23 cellular contexts compared by ENCODE assay signal in genomic region chr16:19166500-19166899, GRCh38. TPM values are rescaled to one million over a fixed set of nuclear protein-coding genes. Genes with fewer than 3 reads are reported as not detected.
DNase-seq lines count a peak whose midpoint lies in the region; ATAC-seq, FAIRE-seq and TF ChIP-seq lines count a peak whose summit lies in the region.
"Had no signal": no experiment of that assay in that cellular context is flagged by ENCODE, and none has a peak within 500 bp of the region (broad histone marks: within the 10 kb centered on the region; RNA-seq: fewer than 3 reads in every experiment).

No MANE protein-coding gene starts in this region.

- in situ Hi-C loops in GM13976 (cut with MboI; ENCODE audit: low sequenced_read_pairs, unreplicated experiment) (no loop called here), K562 (cut with MboI) (no loop called here)

- TF ChIP-seq CTCF in GM13976 (IDR thresholded peaks at IDR 0.05; ENCODE audit: borderline replicate concordance, control extremely low read depth, extremely low read depth, insufficient read depth, missing control alignments): peak; percentile 14
- TF ChIP-seq CTCF in K562 (IDR thresholded peaks at IDR 0.05 in 2 of 3, conservative IDR thresholded peaks at IDR 0.05 in 1 of 3; ENCODE audit: insufficient read depth in 2 of 3, low read depth in 1 of 3, low read length in 3 of 3): peak in 2 of 3 experiments; percentile 13 to 23; a peak in 1 of 6 replicates

- no peaks in the 10 kb centered on the region; the same call in 1 of the 2 replicates for H3K9me3 ChIP-seq in K562 (replicated peaks; ENCODE audit: control insufficient read depth, insufficient read depth, low read depth, low read length)

- ATAC-seq in K562: no peak; the same call in 2 of the 3 replicates
- ATAC-seq in GM21390 (IDR thresholded peaks at IDR 0.05; ENCODE audit: unreplicated experiment): no peak
- no peak for ATAC-seq in GM18517 (IDR thresholded peaks at IDR 0.05; ENCODE audit: unreplicated experiment)

- no peak overlapping the region for H3K4me3 ChIP-seq in K562
- H3K4me3 ChIP-seq: MG63, skin epidermis had no signal

- CTCF ChIA-PET in K562 (lab: Yijun Ruan, JAX; ENCODE audit: low intra/inter-chr PET ratio): interaction anchor here (1.1 kb wide), 1 partner anchor 80 kb away, joined by 7 read pairs; no protein-coding TSS in a partner anchor

- H4K20me1 ChIP-seq in K562 (replicated peaks; ENCODE audit: control insufficient read depth, insufficient read depth, low read length): no peaks in the 10 kb centered on the region; the same call in 1 of the 2 replicates

- no peak for TF ChIP-seq EP300 in K562 (IDR thresholded peaks at IDR 0.05; ENCODE audit: low read length)

- DNase-seq in DMS53 treated with DMSO at 0.1 percent for 48 hours (lab: John Stamatoyannopoulos, UW; ENCODE audit: unreplicated experiment): peak; percentile 2
- no peak for DNase-seq in GM13976 (ENCODE audit: low spot score)
- peak; percentile 33 for DNase-seq in NCI-H345 (lab: John Stamatoyannopoulos, UW)
- peak in 1 of 4 experiments; percentile 11 for DNase-seq in K562 (ENCODE audit: extremely low read depth in 1 of 4, low spot score in 3 of 4)
- DNase-seq in cerebellar nuclear complex (lab: John Stamatoyannopoulos, UW): no peak
- DNase-seq in stimulated activated CD8-positive, alpha-beta memory T cell treated with anti-CD3 and anti-CD28 coated beads, Interleukin-4, amount 100 ng/mL, for 48 hours: no peak
- DNase-seq: activated CD4-positive, alpha-beta T cell treated with anti-CD3 and anti-CD28 coated beads, Interleukin-2, amount 10 ng/mL, durations not matched to agents 24 days and 14 days; activated CD8-positive, alpha-beta memory T cell treated with anti-CD3 and anti-CD28 coated beads, Interleukin-2, amount 50 U/mL, for 4 hours; activated gamma-delta T cell; CD4-positive, alpha-beta memory T cell; EL; foreskin fibroblast; MG63; NCI-H2171 treated with DMSO at 0.1 percent for 48 hours; nephron progenitor cell; Right ventricle myocardium superior; SW 1271 had no signal

- peaks cover 0 to 17% of the 10 kb centered on the region in 2 experiments; a peak in 2 of 5 replicates for H3K4me1 ChIP-seq in K562 (replicated peaks in 1 of 2; ENCODE audit: control insufficient read depth in 2 of 2, insufficient read depth in 2 of 2, low read length in 2 of 2)

- FAIRE-seq in K562 (lab: Jason Lieb, UNC): no peak
- FAIRE-seq: GM19239, H54 had no signal

- no peaks in the 10 kb centered on the region for H3K9me1 ChIP-seq in K562 (ENCODE audit: control insufficient read depth, insufficient read depth, low read length)

- POLR2A ChIA-PET in K562 (lab: Yijun Ruan, JAX): no interaction called here

- peaks cover 12 to 38% of the 10 kb centered on the region in 2 experiments; a peak in 4 of 5 replicates for H3K27me3 ChIP-seq in K562 (ENCODE audit: control insufficient read depth in 2 of 2, insufficient read depth in 2 of 2, low read length in 2 of 2)

- H3K9ac ChIP-seq in K562 (ENCODE audit: insufficient read depth in 1 of 2, low read depth in 2 of 2, low read length in 2 of 2): no peak overlapping the region

- no peaks in the 10 kb centered on the region for H3K36me3 ChIP-seq in K562 (ENCODE audit: control insufficient read depth, insufficient read depth, low read length)
- H3K36me3 ChIP-seq: MG63 had no signal

- TF ChIP-seq RAD21 in K562 (CRISPR knock-in tag; conservative IDR thresholded peaks at IDR 0.05 in 1 of 2, IDR thresholded peaks at IDR 0.05 in 1 of 2): peak in 1 of 2 experiments; percentile 23; a peak in 1 of 4 replicates

- no TSS peak for BruUV-seq in K562 (replicated peaks; lab: Mats Ljungman, UMichigan)

- intact Hi-C loops in K562 (cut with micrococcal nuclease): loop anchor here (1.0 kb wide), 1 partner anchor 80 kb away; no protein-coding TSS in a partner anchor

- H2AFZ ChIP-seq in K562 (ENCODE audit: low read depth, low read length): no peak overlapping the region

- no peak overlapping the region for H3K27ac ChIP-seq in K562 (ENCODE audit: extremely low read depth, low read depth, low read length)
- H3K27ac ChIP-seq: epithelial cell of prostate, skin epidermis had no signal

- TF ChIP-seq POLR2A in K562 (conservative IDR thresholded peaks at IDR 0.05): no peak

- H3K79me2 ChIP-seq in K562 (ENCODE audit: control insufficient read depth, insufficient read depth, low read length): no peaks in the 10 kb centered on the region

- WGBS in K562 (ENCODE audit: insufficient coverage, low coverage, missing lambda C conversion rate): 0% methylated on average over 2 of the region's 2 CpGs

- H3K4me2 ChIP-seq in K562 (ENCODE audit: insufficient read depth, low read length): no peak overlapping the region

TF ChIP-seq in K562, 482 proteins besides CTCF, POLR2A, EP300 and RAD21:
- TF ChIP-seq NELFE (IDR thresholded peaks at IDR 0.05; ENCODE audit: insufficient read depth, insufficient read length): no peak
- TF ChIP-seq ZNF764 (CRISPR knock-in tag; IDR thresholded peaks at IDR 0.05; ENCODE audit: low read depth): 0 out of 2 replicates have a peak, but pooled peaks have one; percentile 37
- TF ChIP-seq KAT2B (IDR thresholded peaks at IDR 0.05; ENCODE audit: low read depth, low read length): no peak

RNA-seq across cellular contexts. Expression of gene SYT17, which starts 1.5 kb away (rescaled TPM):
- total RNA-seq in K562 (2011; cell fraction: chromatin; rRNA removed; ENCODE audit: low replicate concordance): not detected in 2 replicates
- not detected in 2 replicates for total RNA-seq in K562 (2011; cell fraction: nucleolus; rRNA removed)
- not detected in 2 replicates for total RNA-seq in K562 (2011; cell fraction: nucleoplasm; rRNA removed)
- not detected in 2 replicates for total RNA-seq in K562 (2014; rRNA removed)
- not detected in 2 replicates for total RNA-seq in K562 (2014; rRNA removed; fragmentation: Illumina TruSeq; extraction: Trizol)
- total RNA-seq in K562 (2015; rRNA removed; fragmentation: Illumina TruSeq; extraction: Trizol): not detected in 2 replicates
- total RNA-seq in K562 (2021): not detected in 2 replicates
- polyA plus RNA-seq in K562 (2011; rRNA removed): not detected in 2 replicates
- not detected in 2 replicates for polyA plus RNA-seq in K562 (2011; cell fraction: cytosol; rRNA removed)
- not detected in 2 replicates for polyA plus RNA-seq in K562 (2011; cell fraction: nucleus; rRNA removed)
- polyA plus RNA-seq in K562 (2012): 0.11 TPM in 1 of 2 replicates, not detected in the other
- not detected in 2 replicates for polyA plus RNA-seq in K562 (2014; fragmentation: Illumina TruSeq; extraction: Trizol)
- polyA plus RNA-seq in K562 (2014; fragmentation: Nextera tagmentation; extraction: Ambion mirVana): not detected
- polyA plus RNA-seq in K562 (2014; rRNA removed): not detected in 2 replicates
- not detected in 2 replicates for polyA minus RNA-seq in K562 (2011; rRNA and poly(A)+ RNA removed)
- not detected in 2 replicates for polyA minus RNA-seq in K562 (2011; cell fraction: cytosol; rRNA and poly(A)+ RNA removed)
- polyA minus RNA-seq in K562 (2011; cell fraction: nucleus; rRNA and poly(A)+ RNA removed): not detected in 2 replicates
- total RNA-seq: CD4-positive, alpha-beta memory T cell had no signal
- polyA plus RNA-seq: CD4-positive, alpha-beta memory T cell had no signal

RNA-seq across cellular contexts. Expression of gene ITPRIPL2, which starts 52.7 kb away (rescaled TPM):
- total RNA-seq in K562 (2011; cell fraction: chromatin; rRNA removed; ENCODE audit: low replicate concordance): 1.7 and 2.8 TPM in 2 replicates
- total RNA-seq in K562 (2011; cell fraction: nucleolus; rRNA removed): 2.4 and 2.8 TPM in 2 replicates
- 2.9 and 4.4 TPM in 2 replicates for total RNA-seq in K562 (2011; cell fraction: nucleoplasm; rRNA removed)
- 0.64 and 1.4 TPM in 2 replicates for total RNA-seq in K562 (2014; rRNA removed)
- total RNA-seq in K562 (2014; rRNA removed; fragmentation: Illumina TruSeq; extraction: Trizol): 0.76 and 0.80 TPM in 2 replicates
- total RNA-seq in K562 (2015; rRNA removed; fragmentation: Illumina TruSeq; extraction: Trizol): 0.58 and 0.75 TPM in 2 replicates
- total RNA-seq in K562 (2021): 2.1 and 2.2 TPM in 2 replicates
- polyA plus RNA-seq in K562 (2011; rRNA removed): 0.65 and 0.77 TPM in 2 replicates
- 0.65 and 1.1 TPM in 2 replicates for polyA plus RNA-seq in K562 (2011; cell fraction: cytosol; rRNA removed)
- polyA plus RNA-seq in K562 (2011; cell fraction: nucleus; rRNA removed): 0.66 and 1.5 TPM in 2 replicates
- polyA plus RNA-seq in K562 (2012): 0.74 and 1.3 TPM in 2 replicates
- 0.48 and 0.54 TPM in 2 replicates for polyA plus RNA-seq in K562 (2014; fragmentation: Illumina TruSeq; extraction: Trizol)
- polyA plus RNA-seq in K562 (2014; fragmentation: Nextera tagmentation; extraction: Ambion mirVana): under 1 TPM; 0.04 to 0.11 TPM
- polyA plus RNA-seq in K562 (2014; rRNA removed): 0.45 and 1.3 TPM in 2 replicates
- 1.0 and 1.2 TPM in 2 replicates for polyA minus RNA-seq in K562 (2011; rRNA and poly(A)+ RNA removed)
- polyA minus RNA-seq in K562 (2011; cell fraction: cytosol; rRNA and poly(A)+ RNA removed): 1.2 and 1.8 TPM in 2 replicates
- 1.2 and 1.8 TPM in 2 replicates for polyA minus RNA-seq in K562 (2011; cell fraction: nucleus; rRNA and poly(A)+ RNA removed)

Comparison
In these comparisons a context has a peak if more than half of its experiments do, and no peak if none do; other contexts are left out.
1. DNase-seq: peak in DMS53 treated with DMSO at 0.1 percent for 48 hours (single experiment) and NCI-H345 (single experiment); none in GM13976 (single experiment), cerebellar nuclear complex (0 of 2) and stimulated activated CD8-positive, alpha-beta memory T cell treated with anti-CD3 and anti-CD28 coated beads, Interleukin-4, amount 100 ng/mL, for 48 hours (single experiment).